Comparison of ENCODE assay signal across 8 cellular contexts in the genomic region with DNA sequence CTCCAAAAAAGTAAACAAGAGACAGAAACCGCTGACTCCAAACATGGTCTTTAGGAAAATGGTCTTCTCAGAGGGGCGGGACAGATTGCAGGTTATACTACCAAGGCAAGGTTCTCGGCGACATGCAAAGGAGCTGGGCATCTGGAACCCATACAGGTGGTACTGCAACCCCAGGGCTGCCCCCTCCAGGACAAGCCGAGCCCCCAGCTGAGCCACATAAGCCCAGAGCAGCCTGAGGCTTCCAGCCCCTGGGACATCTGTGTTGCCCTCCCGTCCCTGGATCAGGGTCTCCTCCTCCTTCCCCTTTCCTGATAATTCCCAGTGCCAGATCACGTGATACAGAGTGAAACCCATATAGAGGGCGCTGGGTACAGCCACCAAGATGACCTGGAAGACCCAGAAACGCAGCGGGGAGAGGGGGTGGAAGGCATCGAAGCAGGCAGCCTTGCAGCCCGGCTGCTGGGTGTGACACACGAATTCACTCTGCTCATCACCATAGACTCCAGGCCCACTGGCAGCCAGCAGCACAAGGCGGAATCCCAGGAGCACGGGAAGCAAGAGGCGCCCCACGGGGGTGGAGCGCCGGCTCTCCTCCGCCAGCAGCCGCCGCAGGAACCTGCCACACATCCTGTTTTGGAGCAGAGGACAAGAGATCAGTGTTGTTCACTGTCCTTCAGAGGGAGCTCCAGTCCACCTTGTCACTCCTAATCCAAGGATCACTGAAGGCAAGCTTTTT. TPM values are rescaled to one million over a fixed set of nuclear protein-coding genes. Genes with fewer than 3 reads are reported as not detected.
A peak's percentile ranks its signal among the peaks of the same experiment; 100 is the strongest.
DNase-seq lines count a peak whose midpoint lies in the region; ATAC-seq and TF ChIP-seq lines count a peak whose summit lies in the region.

A gene with protein sequence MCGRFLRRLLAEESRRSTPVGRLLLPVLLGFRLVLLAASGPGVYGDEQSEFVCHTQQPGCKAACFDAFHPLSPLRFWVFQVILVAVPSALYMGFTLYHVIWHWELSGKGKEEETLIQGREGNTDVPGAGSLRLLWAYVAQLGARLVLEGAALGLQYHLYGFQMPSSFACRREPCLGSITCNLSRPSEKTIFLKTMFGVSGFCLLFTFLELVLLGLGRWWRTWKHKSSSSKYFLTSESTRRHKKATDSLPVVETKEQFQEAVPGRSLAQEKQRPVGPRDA (minus strand): TSS at position 627 of the 736 bp plus-strand sequence. CDS start 0 bp downstream, at position 627.

- ATAC-seq in activated CD8-positive, alpha-beta memory T cell treated with anti-CD3 and anti-CD28 coated beads, Interleukin-2, amount 10 ng/mL, durations not matched to agents 7 days and 5 days: peak; percentile 96
- peak; percentile 79 for ATAC-seq in esophagus mucosa
- ATAC-seq in HG02798 (IDR thresholded peaks at IDR 0.05; ENCODE audit: poor library complexity, unreplicated experiment): no peak

- POLR2A ChIA-PET in BJ (lab: Charles Lee): no interaction called here

- peak within 1 kb of the TSS; percentile 53 for H3K4me3 Mint-ChIP-seq in activated CD8-positive, alpha-beta memory T cell treated with anti-CD3 and anti-CD28 coated beads, Interleukin-2, amount 10 ng/mL, durations not matched to agents 7 days and 5 days

- no peak within 1 kb of the TSS for H3K27ac Mint-ChIP-seq in activated CD8-positive, alpha-beta memory T cell treated with anti-CD3 and anti-CD28 coated beads, Interleukin-2, amount 10 ng/mL, durations not matched to agents 7 days and 5 days

- H3K9me3 ChIP-seq in HAP-1 (no peaks in the 10 kb centered on the region), mucosa of rectum (ENCODE audit: control insufficient read depth in 2 of 2, low read length in 2 of 2) (no peaks in the 10 kb centered on the region), thyroid gland (no peaks in the 10 kb centered on the region)

- TF ChIP-seq POLR2A in thyroid gland (IDR thresholded peaks at IDR 0.05): no peak

- no peaks in the 10 kb centered on the region for H3K36me3 Mint-ChIP-seq in activated CD8-positive, alpha-beta memory T cell treated with anti-CD3 and anti-CD28 coated beads, Interleukin-2, amount 10 ng/mL, durations not matched to agents 7 days and 5 days

- H3K36me3 ChIP-seq in BJ (ENCODE audit: control insufficient read depth, insufficient read depth, low read length) (no peaks in the 10 kb centered on the region), HAP-1 (replicated peaks) (no peaks in the 10 kb centered on the region), mucosa of rectum (ENCODE audit: control insufficient read depth in 2 of 2, insufficient read depth in 2 of 2, low read length in 2 of 2) (no peaks in the 10 kb centered on the region), thyroid gland (no peaks in the 10 kb centered on the region)

- intact Hi-C loops in thyroid gland (cut with DNase I): no loop called here

- in situ Hi-C loops in HAP-1 (cut with MboI; ENCODE audit: low sequenced_read_pairs): no loop called here

- H3K4me1 Mint-ChIP-seq in activated CD8-positive, alpha-beta memory T cell treated with anti-CD3 and anti-CD28 coated beads, Interleukin-2, amount 10 ng/mL, durations not matched to agents 7 days and 5 days: peaks cover 17% of the 10 kb centered on the region

- DNase-seq in BJ (ENCODE audit: low read depth): no peak
- peak; percentile 30 to 55 for DNase-seq in HAP-1 (ENCODE audit: low spot score in 2 of 2)
- peak; percentile 92 for DNase-seq in NCI-H526 treated with DMSO at 0.1 percent for 48 hours (lab: John Stamatoyannopoulos, UW)
- peak; percentile 65 for DNase-seq in activated CD8-positive, alpha-beta memory T cell treated with anti-CD3 and anti-CD28 coated beads, Interleukin-2, amount 10 ng/mL, durations not matched to agents 7 days and 5 days
- DNase-seq in thyroid gland: peak; percentile 31 to 41

- no peaks in the 10 kb centered on the region for H3K4me1 ChIP-seq in HAP-1
- peaks cover 0 to 3% of the 10 kb centered on the region in 2 donors for H3K4me1 ChIP-seq in mucosa of rectum (ENCODE audit: control insufficient read depth in 2 of 2, insufficient read depth in 2 of 2, low read length in 2 of 2)
- peaks cover 0 to 6% of the 10 kb centered on the region in 2 donors for H3K4me1 ChIP-seq in thyroid gland

- H3K9me3 Mint-ChIP-seq in activated CD8-positive, alpha-beta memory T cell treated with anti-CD3 and anti-CD28 coated beads, Interleukin-2, amount 10 ng/mL, durations not matched to agents 7 days and 5 days (ENCODE audit: low read depth): no peaks in the 10 kb centered on the region

- H3K27me3 ChIP-seq in BJ (ENCODE audit: control insufficient read depth, insufficient read depth, low read length): peaks cover 7% of the 10 kb centered on the region
- peaks cover 63% of the 10 kb centered on the region for H3K27me3 ChIP-seq in HAP-1 (ENCODE audit: low read depth)
- H3K27me3 ChIP-seq in mucosa of rectum (ENCODE audit: control insufficient read depth in 2 of 2, insufficient read depth in 2 of 2, low read length in 2 of 2): peaks cover 15 to 22% of the 10 kb centered on the region in 2 donors
- H3K27me3 ChIP-seq in thyroid gland: no peaks in the 10 kb centered on the region

- 25 to 28% methylated on average over 15 to 16 of the region's 22 CpGs for WGBS in thyroid gland, 2 donors

- no peak within 1 kb of the TSS for H3K27ac ChIP-seq in mucosa of rectum (ENCODE audit: low read depth in 2 of 2, low read length in 2 of 2)
- no peak within 1 kb of the TSS for H3K27ac ChIP-seq in thyroid gland

- H3K4me3 ChIP-seq in BJ (ENCODE audit: low read depth, low read length): peak within 1 kb of the TSS; percentile 17; the same call in 1 of the 2 replicates
- H3K4me3 ChIP-seq in HAP-1: peak within 1 kb of the TSS; percentile 19
- H3K4me3 ChIP-seq in mucosa of rectum (ENCODE audit: low read length in 2 of 2): peak within 1 kb of the TSS; percentile 36 to 42
- H3K4me3 ChIP-seq in thyroid gland (replicated peaks in 1 of 3): no peak within 1 kb of the TSS

- H3K9ac ChIP-seq in mucosa of rectum (ENCODE audit: low read depth in 1 of 2, low read length in 2 of 2): no peak within 1 kb of the TSS

- CTCF ChIA-PET in BJ (lab: Yijun Ruan, JAX): interaction anchor here (0.7 to 2.3 kb wide), 9 partner anchors 9 to 65 kb away, joined by 3 to 8 read pairs (median 5); a partner anchor contains a TSS
- CTCF ChIA-PET in activated CD8-positive, alpha-beta memory T cell treated with anti-CD3 and anti-CD28 coated beads, Interleukin-2, amount 10 ng/mL, durations not matched to agents 7 days and 5 days (lab: Charles Lee): interaction anchor here (0.7 to 2.6 kb wide), 10 partner anchors 10 to 124 kb away, joined by 3 to 16 read pairs (median 4); a partner anchor contains a TSS

- TF ChIP-seq CTCF in BJ (IDR thresholded peaks at IDR 0.05; ENCODE audit: insufficient read depth, low read depth, low read length) (peak; percentile 51), thyroid gland (IDR thresholded peaks at IDR 0.05) (peak in 2 of 6 experiments; percentile 20 to 34)

- H3K27me3 Mint-ChIP-seq in activated CD8-positive, alpha-beta memory T cell treated with anti-CD3 and anti-CD28 coated beads, Interleukin-2, amount 10 ng/mL, durations not matched to agents 7 days and 5 days: peaks cover 40% of the 10 kb centered on the region

RNA-seq across cellular contexts. Expression of the gene that starts here (rescaled TPM):
- polyA plus RNA-seq in BJ (2011; rRNA removed): not detected in 2 replicates
- polyA minus RNA-seq in BJ (2011; rRNA and poly(A)+ RNA removed): not detected in 2 replicates
- total RNA-seq in activated CD8-positive, alpha-beta memory T cell treated with anti-CD3 and anti-CD28 coated beads, Interleukin-2, amount 10 ng/mL, durations not matched to agents 7 days and 5 days: not detected
- total RNA-seq in esophagus mucosa (0.20 TPM), thyroid gland (not detected)

Comparison
In these comparisons a context has a peak if more than half of its experiments do, and no peak if none do; other contexts are left out.
1. Peak in DNase-seq and ATAC-seq in activated CD8-positive, alpha-beta memory T cell treated with anti-CD3 and anti-CD28 coated beads, Interleukin-2, amount 10 ng/mL, durations not matched to agents 7 days and 5 days; RNA of the gene not detected or under 1 TPM.
2. Peak in ATAC-seq in esophagus mucosa; RNA of the gene not detected or under 1 TPM.
3. Peak in DNase-seq in thyroid gland; RNA of the gene not detected or under 1 TPM.
4. H3K4me3 ChIP-seq: peak in BJ (single experiment), HAP-1 (single experiment) and mucosa of rectum (2 of 2); none in thyroid gland (0 of 3).